ENCODE assay signal across 8 cellular contexts in genomic region chr6:42047790-42048405, GRCh38. TPM values are rescaled to one million over a fixed set of nuclear protein-coding genes. Genes with fewer than 3 reads are reported as not detected.
DNase-seq lines count a peak whose midpoint lies in the region; ATAC-seq and FAIRE-seq lines count a peak whose summit lies in the region.

No MANE protein-coding gene starts in this region.

- no peaks in the 10 kb centered on the region for H3K9me3 ChIP-seq in iPS-15b (ENCODE audit: control insufficient read depth, insufficient read depth, low read length)

- H3K36me3 ChIP-seq in iPS-15b (ENCODE audit: control insufficient read depth, insufficient read depth, low read length): peaks cover 2% of the 10 kb centered on the region

- no peaks in the 10 kb centered on the region for H3K9me3 Mint-ChIP-seq in activated CD4-positive, alpha-beta memory T cell treated with anti-CD3 and anti-CD28 coated beads for 36 hours
- no peaks in the 10 kb centered on the region for H3K9me3 Mint-ChIP-seq in stimulated activated naive B cell treated with anti-CD40 and anti-IgM and Interleukin-4, amounts not matched to agents 10 μg/mL and 1 μg/mL and 100 μg/mL, for 72 hours

- H3K4me1 ChIP-seq in iPS-15b (ENCODE audit: control insufficient read depth, insufficient read depth, low read length): peaks cover 9% of the 10 kb centered on the region

- peak; percentile 2 to 4 for ATAC-seq in stimulated activated naive B cell treated with anti-CD40 and anti-IgM and Interleukin-4, amounts not matched to agents 10 μg/mL and 1 μg/mL and 100 μg/mL, for 72 hours (replicated peaks)
- ATAC-seq in HG02623 (IDR thresholded peaks at IDR 0.05; ENCODE audit: unreplicated experiment): no peak

- no peak overlapping the region for H3K9ac ChIP-seq in iPS-15b (ENCODE audit: low read depth, low read length)

- peaks cover 76% of the 10 kb centered on the region for H3K4me1 Mint-ChIP-seq in activated CD4-positive, alpha-beta memory T cell treated with anti-CD3 and anti-CD28 coated beads for 36 hours (ENCODE audit: low read depth)
- peaks cover 57 to 74% of the 10 kb centered on the region in 2 donors for H3K4me1 Mint-ChIP-seq in stimulated activated naive B cell treated with anti-CD40 and anti-IgM and Interleukin-4, amounts not matched to agents 10 μg/mL and 1 μg/mL and 100 μg/mL, for 72 hours

- peak overlapping the region; percentile 76 for H3K4me3 ChIP-seq in iPS-15b (ENCODE audit: low read depth, low read length)

- peak overlapping the region; percentile 99 for H3K27ac Mint-ChIP-seq in activated CD4-positive, alpha-beta memory T cell treated with anti-CD3 and anti-CD28 coated beads for 36 hours
- H3K27ac Mint-ChIP-seq in stimulated activated naive B cell treated with anti-CD40 and anti-IgM and Interleukin-4, amounts not matched to agents 10 μg/mL and 1 μg/mL and 100 μg/mL, for 72 hours: peak overlapping the region; percentile 94

- intact Hi-C loops in activated CD4-positive, alpha-beta memory T cell treated with anti-CD3 and anti-CD28 coated beads for 36 hours (cut with micrococcal nuclease): loop anchor here (1.0 to 5.0 kb wide), 3 partner anchors 127 to 514 kb away; partner anchors contain the start of genes BYSL, MED20, UBR2 and USP49

- CTCF ChIA-PET in activated CD4-positive, alpha-beta memory T cell treated with anti-CD3 and anti-CD28 coated beads for 36 hours (lab: Charles Lee): interaction anchor here (1.0 to 18.3 kb wide), 13 partner anchors 53 to 266 kb away, joined by 3 to 470 read pairs (median 21); partner anchors contain the start of genes BYSL, CCND3, MED20 and TOMM6

- POLR2A ChIA-PET in activated CD4-positive, alpha-beta memory T cell treated with anti-CD3 and anti-CD28 coated beads for 36 hours (lab: Charles Lee): interaction anchor here (0.8 to 10.8 kb wide), 6 partner anchors 9 to 127 kb away, joined by 4 to 177 read pairs (median 5); partner anchors contain the start of genes BYSL, CCND3 and MED20

- peaks cover 8% of the 10 kb centered on the region for H3K36me3 Mint-ChIP-seq in activated CD4-positive, alpha-beta memory T cell treated with anti-CD3 and anti-CD28 coated beads for 36 hours
- peaks cover 2 to 4% of the 10 kb centered on the region in 2 donors for H3K36me3 Mint-ChIP-seq in stimulated activated naive B cell treated with anti-CD40 and anti-IgM and Interleukin-4, amounts not matched to agents 10 μg/mL and 1 μg/mL and 100 μg/mL, for 72 hours

- DNase-seq in DMS53 (lab: John Stamatoyannopoulos, UW) (peak; percentile 63), DMS53 treated with DMSO at 0.1 percent for 48 hours (lab: John Stamatoyannopoulos, UW; ENCODE audit: unreplicated experiment) (no peak), HTR-8/SVneo (ENCODE audit: insufficient read length, low spot score) (no peak), HCEC 1CT (no peak)
- DNase-seq in activated CD4-positive, alpha-beta memory T cell treated with anti-CD3 and anti-CD28 coated beads for 36 hours: peak; percentile 47
- no peak for DNase-seq in stimulated activated naive B cell treated with anti-CD40 and anti-IgM and Interleukin-4, amounts not matched to agents 10 μg/mL and 1 μg/mL and 100 μg/mL, for 72 hours

- peak overlapping the region; percentile 97 for H3K4me3 Mint-ChIP-seq in activated CD4-positive, alpha-beta memory T cell treated with anti-CD3 and anti-CD28 coated beads for 36 hours
- peak overlapping the region; percentile 97 to 98 for H3K4me3 Mint-ChIP-seq in stimulated activated naive B cell treated with anti-CD40 and anti-IgM and Interleukin-4, amounts not matched to agents 10 μg/mL and 1 μg/mL and 100 μg/mL, for 72 hours

- no peaks in the 10 kb centered on the region for H3K27me3 Mint-ChIP-seq in activated CD4-positive, alpha-beta memory T cell treated with anti-CD3 and anti-CD28 coated beads for 36 hours
- no peaks in the 10 kb centered on the region for H3K27me3 Mint-ChIP-seq in stimulated activated naive B cell treated with anti-CD40 and anti-IgM and Interleukin-4, amounts not matched to agents 10 μg/mL and 1 μg/mL and 100 μg/mL, for 72 hours

- H3K27me3 ChIP-seq in iPS-15b (ENCODE audit: control insufficient read depth, insufficient read depth, low read length): peaks cover 50% of the 10 kb centered on the region

- FAIRE-seq in HTR-8/SVneo (lab: Jason Lieb, UNC): no peak

RNA-seq across cellular contexts. Expression of gene TAF8, which starts 2.4 kb away (rescaled TPM):
- 10 to 100 TPM; 57.7 to 58.7 TPM for total RNA-seq in activated CD4-positive, alpha-beta memory T cell treated with anti-CD3 and anti-CD28 coated beads for 36 hours

Comparison
In these comparisons a context has a peak if more than half of its experiments do, and no peak if none do; other contexts are left out.
1. DNase-seq: peak in DMS53 (single experiment) and activated CD4-positive, alpha-beta memory T cell treated with anti-CD3 and anti-CD28 coated beads for 36 hours (single experiment); none in DMS53 treated with DMSO at 0.1 percent for 48 hours (single experiment), stimulated activated naive B cell treated with anti-CD40 and anti-IgM and Interleukin-4, amounts not matched to agents 10 μg/mL and 1 μg/mL and 100 μg/mL, for 72 hours (single experiment), HTR-8/SVneo (single experiment) and HCEC 1CT (single experiment).